1 cellular context compared by ENCODE assay signal in genomic region chrX:118974908-118975671, GRCh38.
TF ChIP-seq lines count a peak whose summit lies in the region.

No MANE protein-coding gene starts in this region.

TF ChIP-seq in HepG2, 621 proteins besides CTCF, POLR2A, EP300 and RAD21 (continued from another document and continues in another):
- TF ChIP-seq HMGXB4 (CRISPR knock-in tag; IDR thresholded peaks at IDR 0.05; ENCODE audit: borderline replicate concordance in 1 of 2, low read depth in 1 of 2) (no peak; a peak in 1 of 4 replicates), SIN3B (IDR thresholded peaks at IDR 0.05; ENCODE audit: low read length) (no peak), ZNF768 (CRISPR knock-in tag; IDR thresholded peaks at IDR 0.05) (peak; percentile 40; the same call in 1 of the 2 replicates), ZNF10 (CRISPR knock-in tag; IDR thresholded peaks at IDR 0.05; ENCODE audit: borderline replicate concordance, low read depth) (no peak), ZNF576 (CRISPR knock-in tag; IDR thresholded peaks at IDR 0.05) (no peak), KDM5A (IDR thresholded peaks at IDR 0.05; ENCODE audit: borderline replicate concordance, low read length) (no peak), ZBTB7B (CRISPR knock-in tag; IDR thresholded peaks at IDR 0.05) (no peak), SOX5 (CRISPR knock-in tag; IDR thresholded peaks at IDR 0.05; ENCODE audit: borderline replicate concordance) (no peak), BHLHE40 (IDR thresholded peaks at IDR 0.05; ENCODE audit: low read length) (no peak), RBFOX2 (IDR thresholded peaks at IDR 0.05; ENCODE audit: low read depth, low read length) (peak; percentile 72), ARNTL (CRISPR knock-in tag; IDR thresholded peaks at IDR 0.05) (no peak), RBAK (CRISPR knock-in tag; IDR thresholded peaks at IDR 0.05) (no peak), ZFY (CRISPR knock-in tag; IDR thresholded peaks at IDR 0.05) (peak; percentile 60), ELF4 (CRISPR knock-in tag; IDR thresholded peaks at IDR 0.05; ENCODE audit: borderline replicate concordance) (no peak), ZFP91 (CRISPR knock-in tag; IDR thresholded peaks at IDR 0.05; ENCODE audit: borderline replicate concordance) (peak; percentile 41; the same call in 1 of the 2 replicates), POGZ (CRISPR knock-in tag; IDR thresholded peaks at IDR 0.05) (0 out of 2 replicates have a peak, but pooled peaks have one; percentile 2), NFYC (CRISPR knock-in tag; IDR thresholded peaks at IDR 0.05) (no peak), TEF (CRISPR knock-in tag; IDR thresholded peaks at IDR 0.05) (no peak), MAZ (IDR thresholded peaks at IDR 0.05; ENCODE audit: borderline replicate concordance, low read depth, low read length) (no peak), MAZ (CRISPR knock-in tag; IDR thresholded peaks at IDR 0.05; ENCODE audit: low read depth) (no peak), ZNF546 (CRISPR knock-in tag; conservative IDR thresholded peaks at IDR 0.05) (no peak), ZNF496 (CRISPR knock-in tag; IDR thresholded peaks at IDR 0.05; ENCODE audit: insufficient replicate concordance) (no peak), ZBTB7A (CRISPR knock-in tag; IDR thresholded peaks at IDR 0.05) (0 out of 2 replicates have a peak, but pooled peaks have one; percentile 21), ZNF772 (CRISPR knock-in tag; IDR thresholded peaks at IDR 0.05) (no peak), FOSL2 (CRISPR knock-in tag; IDR thresholded peaks at IDR 0.05) (no peak), JARID2 (CRISPR knock-in tag; IDR thresholded peaks at IDR 0.05; ENCODE audit: insufficient replicate concordance) (no peak), ZNF580 (CRISPR knock-in tag; IDR thresholded peaks at IDR 0.05; ENCODE audit: borderline replicate concordance, low read depth) (no peak), CBFB (CRISPR knock-in tag; IDR thresholded peaks at IDR 0.05) (no peak), BCLAF1 (IDR thresholded peaks at IDR 0.05) (no peak), YEATS4 (CRISPR knock-in tag; IDR thresholded peaks at IDR 0.05; ENCODE audit: borderline replicate concordance) (no peak), ZNF33B (CRISPR knock-in tag; IDR thresholded peaks at IDR 0.05) (no peak), HNRNPUL1 (IDR thresholded peaks at IDR 0.05; ENCODE audit: low read depth, low read length) (no peak), ZNF691 (CRISPR knock-in tag; IDR thresholded peaks at IDR 0.05; ENCODE audit: borderline replicate concordance, low read depth) (no peak), ELK4 (CRISPR knock-in tag; IDR thresholded peaks at IDR 0.05; ENCODE audit: borderline replicate concordance) (no peak), SP5 (CRISPR knock-in tag; IDR thresholded peaks at IDR 0.05; ENCODE audit: borderline replicate concordance, low read depth) (0 out of 2 replicates have a peak, but pooled peaks have one; percentile 33), WIZ (CRISPR knock-in tag; IDR thresholded peaks at IDR 0.05) (no peak), ZKSCAN8 (CRISPR knock-in tag; IDR thresholded peaks at IDR 0.05; ENCODE audit: borderline replicate concordance) (no peak), GFI1 (CRISPR knock-in tag; IDR thresholded peaks at IDR 0.05; ENCODE audit: borderline replicate concordance) (no peak), ZNF770 (CRISPR knock-in tag; IDR thresholded peaks at IDR 0.05) (no peak), GMEB2 (CRISPR knock-in tag; IDR thresholded peaks at IDR 0.05; ENCODE audit: low read depth) (no peak), ZMAT5 (CRISPR knock-in tag; IDR thresholded peaks at IDR 0.05; ENCODE audit: borderline replicate concordance, low read depth) (no peak), MYPOP (CRISPR knock-in tag; IDR thresholded peaks at IDR 0.05) (no peak), PHF21A (CRISPR knock-in tag; IDR thresholded peaks at IDR 0.05) (no peak), ZFP36L2 (CRISPR knock-in tag; IDR thresholded peaks at IDR 0.05) (no peak), ZNF33A (CRISPR knock-in tag; IDR thresholded peaks at IDR 0.05; ENCODE audit: borderline replicate concordance) (no peak), NFIB (CRISPR knock-in tag; IDR thresholded peaks at IDR 0.05; ENCODE audit: borderline replicate concordance) (no peak), ZSCAN31 (CRISPR knock-in tag; IDR thresholded peaks at IDR 0.05; ENCODE audit: low read depth) (no peak), SP2 (CRISPR knock-in tag; IDR thresholded peaks at IDR 0.05) (no peak), ZNF616 (CRISPR knock-in tag; IDR thresholded peaks at IDR 0.05; ENCODE audit: low read depth) (no peak), BORCS8-MEF2B (CRISPR knock-in tag; IDR thresholded peaks at IDR 0.05) (0 out of 2 replicates have a peak, but pooled peaks have one; percentile 32), STAG1 (CRISPR knock-in tag; IDR thresholded peaks at IDR 0.05) (no peak), ZNF121 (CRISPR knock-in tag; IDR thresholded peaks at IDR 0.05) (no peak), HES4 (CRISPR knock-in tag; IDR thresholded peaks at IDR 0.05; ENCODE audit: borderline replicate concordance) (no peak), SMAD3 (CRISPR knock-in tag; IDR thresholded peaks at IDR 0.05) (no peak), SIX4 (CRISPR knock-in tag; IDR thresholded peaks at IDR 0.05) (no peak)
